Comparison of ENCODE assay signal across 8 cellular contexts in the genomic region with DNA sequence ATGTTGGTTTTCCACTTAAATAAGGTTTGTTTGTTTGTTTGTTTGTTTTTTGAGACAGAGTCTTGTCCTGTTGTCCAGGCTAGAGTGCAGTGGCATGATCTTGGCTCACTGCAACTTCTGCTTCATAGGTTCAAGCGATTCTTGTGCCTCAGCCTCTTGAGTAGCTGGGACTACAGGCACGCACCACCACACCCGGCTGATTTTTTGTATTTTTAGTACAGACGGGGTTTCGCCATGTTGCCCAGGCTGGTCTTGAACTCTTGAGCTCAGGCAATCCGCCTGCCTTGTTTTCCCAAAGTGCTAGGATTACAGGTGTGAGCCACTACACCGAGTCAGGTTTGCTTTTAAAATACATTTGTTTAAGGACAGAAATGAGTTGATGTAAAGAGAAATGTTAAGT. TPM values are rescaled to one million over a fixed set of nuclear protein-coding genes. Genes with fewer than 3 reads are reported as not detected.
DNase-seq lines count a peak whose midpoint lies in the region; ATAC-seq and TF ChIP-seq lines count a peak whose summit lies in the region.
"Not testable (repeated sequence)": the region's sequence is repeated elsewhere in the genome, so short reads cannot be mapped to it uniquely, and the experiment has no call there.

No MANE protein-coding gene starts in this region.

- not testable (repeated sequence) for H3K9me2 ChIP-seq in MM.1S (replicated peaks; ENCODE audit: insufficient read depth, low read length)

- not testable (repeated sequence) for H3K36me3 ChIP-seq in CD4-positive, CD25-positive, alpha-beta regulatory T cell (ENCODE audit: control insufficient read depth, insufficient read depth, low read length); MM.1S (replicated peaks; ENCODE audit: insufficient read depth, low read length); right atrium auricular region; muscle layer of colon (ENCODE audit: insufficient read depth, low read length); skeletal muscle satellite cell (ENCODE audit: insufficient read depth, low read length)

- not testable (repeated sequence) for H3K9me3 ChIP-seq in CD4-positive, CD25-positive, alpha-beta regulatory T cell (ENCODE audit: control insufficient read depth in 2 of 2, low read length in 2 of 2); MM.1S (replicated peaks; ENCODE audit: insufficient read depth, low read length); right atrium auricular region; muscle layer of colon (ENCODE audit: low read length); skeletal muscle satellite cell (replicated peaks; ENCODE audit: low read length)

- DNase-seq in CD4-positive, CD25-positive, alpha-beta regulatory T cell; MM.1S; activated CD8-positive, alpha-beta T cell treated with anti-CD3 and anti-CD28 coated beads for 36 hours; chondrocyte (ENCODE audit: low spot score); right atrium auricular region (ENCODE audit: low spot score); type B pancreatic cell (ENCODE audit: extremely low spot score, unreplicated experiment): not testable (repeated sequence)

- H3F3A ChIP-seq in MM.1S (ENCODE audit: insufficient read depth, low read length): peaks cover 58% of the 10 kb centered on the region

- intact Hi-C loops in activated CD8-positive, alpha-beta T cell treated with anti-CD3 and anti-CD28 coated beads for 36 hours (cut with micrococcal nuclease): not testable (repeated sequence)

- POLR2A ChIA-PET in activated CD8-positive, alpha-beta T cell treated with anti-CD3 and anti-CD28 coated beads for 36 hours (lab: Charles Lee): interaction anchor here (0.6 to 6.2 kb wide), 8 partner anchors 10 to 81 kb away, joined by 3 to 131 read pairs (median 7); a partner anchor contains a TSS

- CTCF ChIA-PET in activated CD8-positive, alpha-beta T cell treated with anti-CD3 and anti-CD28 coated beads for 36 hours (lab: Charles Lee): interaction anchor here (1.4 to 2.5 kb wide), 9 partner anchors 9 to 85 kb away, joined by 3 to 9 read pairs (median 6); no protein-coding TSS in a partner anchor

- H3K4me2 ChIP-seq in MM.1S (ENCODE audit: low read depth, low read length) (peak overlapping the region; percentile 96; the same call in 1 of the 2 replicates), skeletal muscle satellite cell (ENCODE audit: low read length) (peak overlapping the region; percentile 58)

- H3K27me3 Mint-ChIP-seq in CD4-positive, CD25-positive, alpha-beta regulatory T cell; activated CD8-positive, alpha-beta T cell treated with anti-CD3 and anti-CD28 coated beads for 36 hours; chondrocyte (ENCODE audit: low read depth); type B pancreatic cell: not testable (repeated sequence)

- not testable (repeated sequence) for H3K9me3 Mint-ChIP-seq in CD4-positive, CD25-positive, alpha-beta regulatory T cell; activated CD8-positive, alpha-beta T cell treated with anti-CD3 and anti-CD28 coated beads for 36 hours; chondrocyte (ENCODE audit: low read depth); type B pancreatic cell

- H3K4me3 Mint-ChIP-seq in CD4-positive, CD25-positive, alpha-beta regulatory T cell: peak overlapping the region in 2 of 4 donors; percentile 1 to 98
- H3K4me3 Mint-ChIP-seq in activated CD8-positive, alpha-beta T cell treated with anti-CD3 and anti-CD28 coated beads for 36 hours; chondrocyte (ENCODE audit: unreplicated experiment); type B pancreatic cell: not testable (repeated sequence)

- H3K4me1 ChIP-seq in CD4-positive, CD25-positive, alpha-beta regulatory T cell (ENCODE audit: control insufficient read depth, insufficient read depth, low read length, poor library complexity, severe bottlenecking): peaks cover 80% of the 10 kb centered on the region
- H3K4me1 ChIP-seq in MM.1S (ENCODE audit: low read length): peaks cover 57% of the 10 kb centered on the region
- H3K4me1 ChIP-seq in right atrium auricular region: peaks cover 0 to 88% of the 10 kb centered on the region in 2 donors
- peaks cover 63% of the 10 kb centered on the region for H3K4me1 ChIP-seq in muscle layer of colon (ENCODE audit: insufficient read depth, low read length)
- H3K4me1 ChIP-seq in skeletal muscle satellite cell (ENCODE audit: control insufficient read depth, insufficient read depth, low read length): peaks cover 48% of the 10 kb centered on the region

- peak overlapping the region; percentile 98 for H3K27ac ChIP-seq in CD4-positive, CD25-positive, alpha-beta regulatory T cell (ENCODE audit: insufficient read depth, low read length, poor library complexity, severe bottlenecking)
- peak overlapping the region; percentile 96; the same call in 1 of the 2 replicates for H3K27ac ChIP-seq in MM.1S (ENCODE audit: low read length)
- peak overlapping the region; percentile 55 to 78 for H3K27ac ChIP-seq in right atrium auricular region
- peak overlapping the region; percentile 61 for H3K27ac ChIP-seq in muscle layer of colon (ENCODE audit: low read depth, low read length)

- peaks cover 93% of the 10 kb centered on the region for H3K79me2 ChIP-seq in MM.1S (ENCODE audit: low read length)

- peak overlapping the region in 2 of 3 donors; percentile 76 to 99 for H3K27ac Mint-ChIP-seq in CD4-positive, CD25-positive, alpha-beta regulatory T cell
- peak overlapping the region; percentile 82 for H3K27ac Mint-ChIP-seq in activated CD8-positive, alpha-beta T cell treated with anti-CD3 and anti-CD28 coated beads for 36 hours
- peak overlapping the region; percentile 46 for H3K27ac Mint-ChIP-seq in chondrocyte (ENCODE audit: unreplicated experiment)
- peak overlapping the region; percentile 97 for H3K27ac Mint-ChIP-seq in type B pancreatic cell

- H2AFZ ChIP-seq in MM.1S (ENCODE audit: low read length): not testable (repeated sequence)

- peak overlapping the region; percentile 99; the same call in 1 of the 2 replicates for H3K9ac ChIP-seq in MM.1S (ENCODE audit: low read length)
- not testable (repeated sequence) for H3K9ac ChIP-seq in muscle layer of colon (ENCODE audit: low read length); skeletal muscle satellite cell (ENCODE audit: low read depth, low read length)

- TF ChIP-seq CTCF in MM.1S (IDR thresholded peaks at IDR 0.05; ENCODE audit: low read length); activated CD8-positive, alpha-beta T cell treated with anti-CD3 and anti-CD28 coated beads for 36 hours (IDR thresholded peaks at IDR 0.05); chondrocyte (IDR thresholded peaks at IDR 0.05); right atrium auricular region (IDR thresholded peaks at IDR 0.05); type B pancreatic cell (conservative IDR thresholded peaks at IDR 0.05): not testable (repeated sequence)

- ATAC-seq in CD4-positive, CD25-positive, alpha-beta regulatory T cell (ENCODE audit: low read depth in 2 of 2); activated CD8-positive, alpha-beta T cell treated with anti-CD3 and anti-CD28 coated beads for 36 hours: not testable (repeated sequence)

- peak overlapping the region; percentile 79 for H3K4me3 ChIP-seq in CD4-positive, CD25-positive, alpha-beta regulatory T cell (ENCODE audit: low read depth, low read length)
- H3K4me3 ChIP-seq in MM.1S (ENCODE audit: low read length): peak overlapping the region; percentile 28
- not testable (repeated sequence) for H3K4me3 ChIP-seq in right atrium auricular region; muscle layer of colon (ENCODE audit: low read depth in 1 of 2, low read length in 2 of 2); skeletal muscle satellite cell (ENCODE audit: low read length)

- H4K20me1 ChIP-seq in MM.1S (ENCODE audit: insufficient read depth, low read length): not testable (repeated sequence)

- peaks cover 30% of the 10 kb centered on the region for H3K36me3 Mint-ChIP-seq in CD4-positive, CD25-positive, alpha-beta regulatory T cell
- peaks cover 49% of the 10 kb centered on the region for H3K36me3 Mint-ChIP-seq in activated CD8-positive, alpha-beta T cell treated with anti-CD3 and anti-CD28 coated beads for 36 hours (ENCODE audit: low read depth)
- not testable (repeated sequence) for H3K36me3 Mint-ChIP-seq in chondrocyte (ENCODE audit: low read depth); type B pancreatic cell

- peaks cover 32 to 91% (median 65%) of the 10 kb centered on the region in 4 donors for H3K4me1 Mint-ChIP-seq in CD4-positive, CD25-positive, alpha-beta regulatory T cell
- H3K4me1 Mint-ChIP-seq in activated CD8-positive, alpha-beta T cell treated with anti-CD3 and anti-CD28 coated beads for 36 hours (ENCODE audit: low read depth): peaks cover 68% of the 10 kb centered on the region
- peaks cover 83% of the 10 kb centered on the region for H3K4me1 Mint-ChIP-seq in chondrocyte (ENCODE audit: low read depth)
- H3K4me1 Mint-ChIP-seq in type B pancreatic cell (ENCODE audit: unreplicated experiment): peaks cover 38% of the 10 kb centered on the region

- H3K27me3 ChIP-seq in CD4-positive, CD25-positive, alpha-beta regulatory T cell (ENCODE audit: control insufficient read depth, insufficient read depth, low read length); MM.1S (replicated peaks; ENCODE audit: insufficient read depth, low read length); right atrium auricular region; muscle layer of colon (ENCODE audit: control insufficient read depth in 1 of 2, insufficient read depth in 2 of 2, low read length in 2 of 2); skeletal muscle satellite cell (ENCODE audit: control insufficient read depth, insufficient read depth, low read length): not testable (repeated sequence)

RNA-seq across cellular contexts. Expression of a gene that starts 46.0 kb away (rescaled TPM):
- total RNA-seq in CD4-positive, CD25-positive, alpha-beta regulatory T cell: 2.5 TPM
- 1 to 10 TPM in 3 of 4 donors, under 1 TPM in 1; 0.54 to 3.2 (median 1.7) TPM for polyA plus RNA-seq in CD4-positive, CD25-positive, alpha-beta regulatory T cell
- 1 to 10 TPM; 4.0 to 4.1 TPM for total RNA-seq in activated CD8-positive, alpha-beta T cell treated with anti-CD3 and anti-CD28 coated beads for 36 hours
- total RNA-seq in chondrocyte: 6.1 to 7.1 TPM (median 6.6 TPM) in 3 replicates
- 10 to 100 TPM in 1 of 2 donors, 1 to 10 TPM in 1; 8.6 to 17.6 TPM for total RNA-seq in right atrium auricular region
- total RNA-seq in skeletal muscle satellite cell (2012; rRNA removed): 2.5 and 8.5 TPM in 2 replicates
- total RNA-seq in type B pancreatic cell (ENCODE audit: low replicate concordance): 21.6 and 39.3 TPM in 2 replicates

Comparison
In these comparisons a context has a peak if more than half of its experiments do, and no peak if none do; other contexts are left out.
1. H3K27ac Mint-ChIP-seq: peak in every context shown above with its lines; median percentile 97 in type B pancreatic cell; 88 in CD4-positive, CD25-positive, alpha-beta regulatory T cell; 82 in activated CD8-positive, alpha-beta T cell treated with anti-CD3 and anti-CD28 coated beads for 36 hours; 46 in chondrocyte.